ENCODE assay signal across 10 cellular contexts in genomic region chr4:124903995-124904722, GRCh38.
DNase-seq lines count a peak whose midpoint lies in the region; ATAC-seq lines count a peak whose summit lies in the region.
"Had no signal": no experiment of that assay in that cellular context is flagged by ENCODE, and none has a peak within 500 bp of the region (broad histone marks: within the 10 kb centered on the region; RNA-seq: fewer than 3 reads in every experiment).

No MANE protein-coding gene starts in this region.

- H3K9me3 Mint-ChIP-seq in activated CD4-positive, alpha-beta T cell treated with anti-CD3 and anti-CD28 coated beads, Interleukin-2, amount 10 ng/mL, durations not matched to agents 24 days and 14 days: no peaks in the 10 kb centered on the region
- H3K9me3 Mint-ChIP-seq in activated T-cell treated with anti-CD3 and anti-CD28 coated beads, Interleukin-2, amount 50 U/mL, for 4 hours: no peaks in the 10 kb centered on the region

- intact Hi-C loops in Right ventricle myocardium inferior (cut with DNase I): loop anchor here (5.0 kb wide), 1 partner anchor 33 kb away; no protein-coding TSS in a partner anchor
- intact Hi-C loops in cardiac septum (cut with DNase I): loop anchor here (1.0 kb wide), 1 partner anchor 32 kb away; no protein-coding TSS in a partner anchor
- intact Hi-C loops in activated CD4-positive, alpha-beta T cell treated with anti-CD3 and anti-CD28 coated beads, Interleukin-2, amount 10 ng/mL, durations not matched to agents 24 days and 14 days (cut with micrococcal nuclease): no loop called here

- H3K27ac Mint-ChIP-seq in activated CD4-positive, alpha-beta T cell treated with anti-CD3 and anti-CD28 coated beads, Interleukin-2, amount 10 ng/mL, durations not matched to agents 24 days and 14 days: no peak overlapping the region
- H3K27ac Mint-ChIP-seq: CD14-positive monocyte, memory B cell had no signal

- no peaks in the 10 kb centered on the region for H3K4me1 Mint-ChIP-seq in activated CD4-positive, alpha-beta T cell treated with anti-CD3 and anti-CD28 coated beads, Interleukin-2, amount 10 ng/mL, durations not matched to agents 24 days and 14 days
- no peaks in the 10 kb centered on the region for H3K4me1 Mint-ChIP-seq in activated T-cell treated with anti-CD3 and anti-CD28 coated beads, Interleukin-2, amount 50 U/mL, for 4 hours (ENCODE audit: low read depth)
- H3K4me1 Mint-ChIP-seq: CD14-positive monocyte, memory B cell had no signal

- no peaks in the 10 kb centered on the region for H3K27me3 Mint-ChIP-seq in activated CD4-positive, alpha-beta T cell treated with anti-CD3 and anti-CD28 coated beads, Interleukin-2, amount 10 ng/mL, durations not matched to agents 24 days and 14 days
- no peaks in the 10 kb centered on the region for H3K27me3 Mint-ChIP-seq in activated T-cell treated with anti-CD3 and anti-CD28 coated beads, Interleukin-2, amount 50 U/mL, for 4 hours (ENCODE audit: low read depth)
- H3K27me3 Mint-ChIP-seq: memory B cell had no signal

- no peak overlapping the region for H3K4me3 Mint-ChIP-seq in activated CD4-positive, alpha-beta T cell treated with anti-CD3 and anti-CD28 coated beads, Interleukin-2, amount 10 ng/mL, durations not matched to agents 24 days and 14 days
- H3K4me3 Mint-ChIP-seq in activated T-cell treated with anti-CD3 and anti-CD28 coated beads, Interleukin-2, amount 50 U/mL, for 4 hours: no peak overlapping the region
- H3K4me3 Mint-ChIP-seq: CD14-positive monocyte, memory B cell had no signal

- peak; percentile 94 for ATAC-seq in Right ventricle myocardium inferior
- no peak for ATAC-seq in HG03039 (IDR thresholded peaks at IDR 0.05; ENCODE audit: unreplicated experiment)
- no peak for ATAC-seq in activated T-cell treated with anti-CD3 and anti-CD28 coated beads, Interleukin-2, amount 50 U/mL, for 4 hours

- no peak for DNase-seq in Right ventricle myocardium inferior (ENCODE audit: missing footprints)
- DNase-seq in cardiac septum (ENCODE audit: low spot score): no peak
- DNase-seq in amniotic epithelial cell (ENCODE audit: low read depth): peak; percentile 49
- peak; percentile 31 for DNase-seq in kidney glomerular epithelial cell (lab: John Stamatoyannopoulos, UW)
- DNase-seq in activated CD4-positive, alpha-beta T cell treated with anti-CD3 and anti-CD28 coated beads, Interleukin-2, amount 10 ng/mL, durations not matched to agents 24 days and 14 days: no peak
- DNase-seq in activated T-cell treated with anti-CD3 and anti-CD28 coated beads, Interleukin-2, amount 50 U/mL, for 4 hours: no peak
- no peak for DNase-seq in NCI-H187 (lab: John Stamatoyannopoulos, UW)

- H3K36me3 Mint-ChIP-seq in activated CD4-positive, alpha-beta T cell treated with anti-CD3 and anti-CD28 coated beads, Interleukin-2, amount 10 ng/mL, durations not matched to agents 24 days and 14 days (ENCODE audit: low read depth): no peaks in the 10 kb centered on the region
- H3K36me3 Mint-ChIP-seq in activated T-cell treated with anti-CD3 and anti-CD28 coated beads, Interleukin-2, amount 50 U/mL, for 4 hours (ENCODE audit: insufficient read depth): no peaks in the 10 kb centered on the region
- H3K36me3 Mint-ChIP-seq: CD14-positive monocyte, memory B cell had no signal

Comparison
In these comparisons a context has a peak if more than half of its experiments do, and no peak if none do; other contexts are left out.
1. DNase-seq: peak in amniotic epithelial cell (single experiment) and kidney glomerular epithelial cell (single experiment); none in Right ventricle myocardium inferior (single experiment), cardiac septum (single experiment), activated CD4-positive, alpha-beta T cell treated with anti-CD3 and anti-CD28 coated beads, Interleukin-2, amount 10 ng/mL, durations not matched to agents 24 days and 14 days (single experiment), activated T-cell treated with anti-CD3 and anti-CD28 coated beads, Interleukin-2, amount 50 U/mL, for 4 hours (single experiment) and NCI-H187 (0 of 2).